In the genomic region with DNA sequence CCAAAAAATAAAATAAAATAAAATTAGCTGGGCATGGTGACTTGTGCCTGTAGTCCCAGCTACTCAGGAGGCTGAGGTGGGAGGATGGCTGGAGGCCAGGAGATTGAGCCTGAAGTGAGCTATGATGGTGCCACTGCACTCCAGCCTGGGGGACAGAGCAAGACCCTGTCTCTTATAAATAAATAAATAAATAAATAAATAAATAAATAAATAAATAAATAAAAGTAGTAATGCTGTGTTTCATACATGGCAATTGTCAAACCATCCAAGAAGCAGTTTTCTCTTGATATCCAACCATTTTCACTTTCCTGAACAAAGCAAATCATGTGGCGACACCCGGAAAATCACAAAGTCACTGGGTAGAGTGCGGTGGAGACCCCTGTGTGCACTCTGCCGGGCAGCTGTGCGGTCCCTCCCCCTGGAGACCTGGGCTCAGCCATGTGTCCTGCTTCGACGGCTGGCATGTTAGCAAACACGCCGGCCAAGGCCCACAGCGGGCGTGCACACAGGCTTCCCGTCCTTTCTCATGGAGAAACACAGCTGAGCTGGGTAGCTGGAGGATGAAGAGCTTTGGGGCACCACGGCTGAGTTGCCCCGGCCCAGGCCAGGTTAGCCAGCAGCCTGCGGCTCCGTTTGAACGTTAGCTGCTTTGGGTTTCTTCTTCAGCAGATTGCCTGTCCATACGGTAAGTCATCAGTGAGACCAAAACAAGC, we compare ENCODE assay signal across 17 cellular contexts.
"Had no signal": no experiment of that assay in that cellular context is flagged by ENCODE, and none has a peak within 500 bp of the region (broad histone marks: within the 10 kb centered on the region; RNA-seq: fewer than 3 reads in every experiment).

No MANE protein-coding gene starts in this region.

- H3K4me1 ChIP-seq: gastrocnemius medialis, lower lobe of right lung, right atrium auricular region, uterus had no signal

- H3K27me3 ChIP-seq: right atrium auricular region, upper lobe of left lung, uterus had no signal

- H3K4me3 ChIP-seq: esophagus muscularis mucosa, gastrocnemius medialis, heart right ventricle, lower lobe of right lung, right atrium auricular region, smooth muscle cell, tibial artery, upper lobe of left lung, uterus had no signal

- H3K9me3 ChIP-seq: esophagus muscularis mucosa, gastrocnemius medialis, lower lobe of right lung, right atrium auricular region, upper lobe of left lung had no signal

- FAIRE-seq: colon had no signal

- ATAC-seq: effector memory CD8-positive, alpha-beta T cell; gastrocnemius medialis; heart right ventricle; left lobe of liver; lower lobe of right lung; naive thymus-derived CD4-positive, alpha-beta T cell had no signal

- H3K36me3 ChIP-seq: esophagus muscularis mucosa, gastrocnemius medialis, heart right ventricle, lower lobe of right lung, right atrium auricular region, tibial artery, upper lobe of left lung, uterus had no signal

- H3K27ac ChIP-seq: epithelial cell of prostate, esophagus muscularis mucosa, gastrocnemius medialis, heart right ventricle, lower lobe of right lung, right atrium auricular region, tibial artery, upper lobe of left lung, uterus had no signal

- H3K4me2 ChIP-seq: smooth muscle cell had no signal

- DNase-seq: effector memory CD8-positive, alpha-beta T cell; gastrocnemius medialis; heart right ventricle; islet precursor cell; lower lobe of right lung; naive thymus-derived CD4-positive, alpha-beta T cell; stimulated activated CD4-positive, alpha-beta T cell treated with anti-CD3 and anti-CD28 coated beads, Interleukin-2, amount 100 ng/mL, for 48 hours; stimulated activated naive CD4-positive, alpha-beta T cell treated with Interleukin-2 at 50 U/mL for 16 hours; tibial artery; uterus had no signal
